ENCODE assay signal across 12 cellular contexts in genomic region chr2:126645211-126645618, GRCh38. TPM values are rescaled to one million over a fixed set of nuclear protein-coding genes. Genes with fewer than 3 reads are reported as not detected.
DNase-seq lines count a peak whose midpoint lies in the region; ATAC-seq and TF ChIP-seq lines count a peak whose summit lies in the region.
"Had no signal": no experiment of that assay in that cellular context is flagged by ENCODE, and none has a peak within 500 bp of the region (broad histone marks: within the 10 kb centered on the region; RNA-seq: fewer than 3 reads in every experiment).

No MANE protein-coding gene starts in this region.

- POLR2A ChIA-PET in activated B cell treated with CpG ODN at 0.5 μM for 24 hours (lab: Charles Lee): interaction anchor here (0.6 to 1.5 kb wide), 2 partner anchors 12 to 435 kb away, joined by 6 to 8 read pairs; no protein-coding TSS in a partner anchor

- H3K4me1 Mint-ChIP-seq in activated B cell treated with CpG ODN at 0.5 μM for 24 hours (peaks cover 19% of the 10 kb centered on the region), progenitor cell of endocrine pancreas (ENCODE audit: low read depth) (no peaks in the 10 kb centered on the region)
- peaks cover 5% of the 10 kb centered on the region for H3K4me1 Mint-ChIP-seq in activated naive CD4-positive, alpha-beta T cell treated with anti-CD3 and anti-CD28 coated beads, Interleukin-2, amount 10 ng/mL, durations not matched to agents 7 days and 5 days
- H3K4me1 Mint-ChIP-seq in activated naive CD4-positive, alpha-beta T cell treated with anti-CD3 and anti-CD28 coated beads for 36 hours (ENCODE audit: low read depth): peaks cover 5% of the 10 kb centered on the region

- no peak for TF ChIP-seq POLR2A in GM18505 (IDR thresholded peaks at IDR 0.05; ENCODE audit: borderline replicate concordance, extremely low read depth, insufficient read depth, insufficient read length)

- H3K27ac Mint-ChIP-seq in activated B cell treated with CpG ODN at 0.5 μM for 24 hours: peak overlapping the region; percentile 86
- no peak overlapping the region for H3K27ac Mint-ChIP-seq in activated naive CD4-positive, alpha-beta T cell treated with anti-CD3 and anti-CD28 coated beads, Interleukin-2, amount 10 ng/mL, durations not matched to agents 7 days and 5 days
- H3K27ac Mint-ChIP-seq in progenitor cell of endocrine pancreas: no peak overlapping the region
- no peak overlapping the region for H3K27ac Mint-ChIP-seq in activated naive CD4-positive, alpha-beta T cell treated with anti-CD3 and anti-CD28 coated beads for 36 hours

- intact Hi-C loops in activated B cell treated with CpG ODN at 0.5 μM for 24 hours (cut with micrococcal nuclease): no loop called here
- intact Hi-C loops in activated naive CD4-positive, alpha-beta T cell treated with anti-CD3 and anti-CD28 coated beads for 36 hours (cut with micrococcal nuclease): no loop called here

- no peak overlapping the region for H3K4me3 Mint-ChIP-seq in activated B cell treated with CpG ODN at 0.5 μM for 24 hours
- no peak overlapping the region for H3K4me3 Mint-ChIP-seq in activated naive CD4-positive, alpha-beta T cell treated with anti-CD3 and anti-CD28 coated beads, Interleukin-2, amount 10 ng/mL, durations not matched to agents 7 days and 5 days
- no peak overlapping the region for H3K4me3 Mint-ChIP-seq in progenitor cell of endocrine pancreas (ENCODE audit: low read depth)
- H3K4me3 Mint-ChIP-seq in activated naive CD4-positive, alpha-beta T cell treated with anti-CD3 and anti-CD28 coated beads for 36 hours: no peak overlapping the region

- ATAC-seq in GM18505 (IDR thresholded peaks at IDR 0.05; ENCODE audit: unreplicated experiment) (peak; percentile 60), GM21515 (IDR thresholded peaks at IDR 0.05; ENCODE audit: unreplicated experiment) (peak; percentile 55), HG03097 (IDR thresholded peaks at IDR 0.05; ENCODE audit: low FRiP score, unreplicated experiment) (peak; percentile 50), activated B cell treated with CpG ODN at 0.5 μM for 24 hours (ENCODE audit: low read depth) (peak; percentile 43)
- ATAC-seq: SK-N-SH treated with all-trans-retinoic acid at 6 μM for 48 hours had no signal

- TF ChIP-seq CTCF in activated B cell treated with CpG ODN at 0.5 μM for 24 hours (IDR thresholded peaks at IDR 0.05) (no peak), progenitor cell of endocrine pancreas (IDR thresholded peaks at IDR 0.05; ENCODE audit: unreplicated experiment) (no peak)

- no peaks in the 10 kb centered on the region for H3K27me3 Mint-ChIP-seq in activated B cell treated with CpG ODN at 0.5 μM for 24 hours
- H3K27me3 Mint-ChIP-seq in activated naive CD4-positive, alpha-beta T cell treated with anti-CD3 and anti-CD28 coated beads, Interleukin-2, amount 10 ng/mL, durations not matched to agents 7 days and 5 days: peaks cover 21% of the 10 kb centered on the region
- H3K27me3 Mint-ChIP-seq in progenitor cell of endocrine pancreas: peaks cover 16% of the 10 kb centered on the region
- no peaks in the 10 kb centered on the region for H3K27me3 Mint-ChIP-seq in activated naive CD4-positive, alpha-beta T cell treated with anti-CD3 and anti-CD28 coated beads for 36 hours (ENCODE audit: low read depth)

- DNase-seq in activated B cell treated with CpG ODN at 0.5 μM for 24 hours (no peak), progenitor cell of endocrine pancreas (ENCODE audit: low spot score, unreplicated experiment) (no peak)
- no peak for DNase-seq in activated naive CD4-positive, alpha-beta T cell treated with anti-CD3 and anti-CD28 coated beads, Interleukin-2, amount 10 ng/mL, durations not matched to agents 7 days and 5 days
- DNase-seq in activated CD4-positive, alpha-beta T cell treated with anti-CD3 and anti-CD28 coated beads for 4 hours: no peak
- no peak for DNase-seq in activated naive CD4-positive, alpha-beta T cell treated with anti-CD3 and anti-CD28 coated beads for 36 hours
- DNase-seq: kidney glomerular epithelial cell, ovary, thyroid gland had no signal

- H3K9me3 Mint-ChIP-seq in activated B cell treated with CpG ODN at 0.5 μM for 24 hours (peaks cover 4% of the 10 kb centered on the region), progenitor cell of endocrine pancreas (ENCODE audit: low read depth) (no peaks in the 10 kb centered on the region)
- peaks cover 8% of the 10 kb centered on the region for H3K9me3 Mint-ChIP-seq in activated naive CD4-positive, alpha-beta T cell treated with anti-CD3 and anti-CD28 coated beads, Interleukin-2, amount 10 ng/mL, durations not matched to agents 7 days and 5 days
- peaks cover 2% of the 10 kb centered on the region for H3K9me3 Mint-ChIP-seq in activated naive CD4-positive, alpha-beta T cell treated with anti-CD3 and anti-CD28 coated beads for 36 hours

- no peaks in the 10 kb centered on the region for H3K36me3 Mint-ChIP-seq in activated B cell treated with CpG ODN at 0.5 μM for 24 hours (ENCODE audit: low read depth)
- no peaks in the 10 kb centered on the region for H3K36me3 Mint-ChIP-seq in activated naive CD4-positive, alpha-beta T cell treated with anti-CD3 and anti-CD28 coated beads, Interleukin-2, amount 10 ng/mL, durations not matched to agents 7 days and 5 days
- H3K36me3 Mint-ChIP-seq in progenitor cell of endocrine pancreas (ENCODE audit: insufficient read depth): no peaks in the 10 kb centered on the region
- H3K36me3 Mint-ChIP-seq in activated naive CD4-positive, alpha-beta T cell treated with anti-CD3 and anti-CD28 coated beads for 36 hours (ENCODE audit: low read depth): no peaks in the 10 kb centered on the region

- CTCF ChIA-PET in activated B cell treated with CpG ODN at 0.5 μM for 24 hours (lab: Charles Lee): interaction anchor here (1.1 kb wide), 1 partner anchor 117 kb away, joined by 4 read pairs; no protein-coding TSS in a partner anchor
- CTCF ChIA-PET in activated naive CD4-positive, alpha-beta T cell treated with anti-CD3 and anti-CD28 coated beads, Interleukin-2, amount 10 ng/mL, durations not matched to agents 7 days and 5 days (lab: Charles Lee): no interaction called here
- CTCF ChIA-PET in activated naive CD4-positive, alpha-beta T cell treated with anti-CD3 and anti-CD28 coated beads for 36 hours (lab: Charles Lee): interaction anchor here (0.7 to 0.8 kb wide), 2 partner anchors 117 to 293 kb away, joined by 3 to 4 read pairs; no protein-coding TSS in a partner anchor

RNA-seq across cellular contexts. Expression of gene GYPC, which starts 10.7 kb away (rescaled TPM):
- 48.1 and 50.1 TPM in 2 replicates for total RNA-seq in activated B cell treated with CpG ODN at 0.5 μM for 24 hours
- 29.5 and 34.5 TPM in 2 replicates for total RNA-seq in progenitor cell of endocrine pancreas
- total RNA-seq in activated naive CD4-positive, alpha-beta T cell treated with anti-CD3 and anti-CD28 coated beads for 36 hours: 100 to 1,000 TPM; 150 to 155 TPM
